8 cellular contexts compared by ENCODE assay signal in the genomic region with DNA sequence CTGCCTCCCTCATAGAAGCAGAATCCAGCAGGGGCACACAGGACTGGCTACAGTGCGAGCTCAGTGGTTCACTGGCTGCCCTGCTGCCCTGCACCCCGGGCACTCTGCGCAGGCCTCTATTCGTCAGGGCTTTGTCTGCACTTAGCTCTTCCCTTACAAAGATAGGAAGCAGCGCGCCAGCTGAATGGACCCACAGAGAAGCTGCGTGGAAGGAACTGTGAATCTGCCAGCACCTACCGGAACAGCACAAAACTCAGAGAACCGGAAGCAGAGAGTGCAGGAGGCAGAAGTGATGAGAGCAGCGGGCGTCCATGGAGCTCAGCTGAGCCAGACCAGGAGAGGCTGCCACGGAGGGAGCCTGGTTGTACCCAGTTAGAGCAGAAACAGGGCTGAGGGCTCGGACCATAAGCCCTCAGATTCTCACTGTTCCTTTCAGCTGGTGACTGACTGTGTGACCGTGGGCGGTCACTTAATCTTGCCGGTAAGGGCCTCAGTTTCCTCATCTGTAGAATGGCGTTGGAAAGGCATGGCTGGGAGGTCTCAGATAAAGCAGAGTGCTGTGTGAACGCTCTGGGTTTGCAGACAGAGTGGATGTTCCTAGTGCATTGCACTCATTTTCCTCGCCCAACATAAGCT. TPM values are rescaled to one million over a fixed set of nuclear protein-coding genes. Genes with fewer than 3 reads are reported as not detected.
DNase-seq lines count a peak whose midpoint lies in the region; ATAC-seq lines count a peak whose summit lies in the region.

No MANE protein-coding gene starts in this region.

- H3K27ac Mint-ChIP-seq in activated CD4-positive, alpha-beta T cell treated with anti-CD3 and anti-CD28 coated beads, Interleukin-2, amount 10 ng/mL, durations not matched to agents 7 days and 5 days, result peak overlapping the region; percentile 85
- peak overlapping the region; percentile 75 for H3K27ac Mint-ChIP-seq in activated CD4-positive, alpha-beta memory T cell treated with anti-CD3 and anti-CD28 coated beads for 36 hours
- peak overlapping the region in 2 of 6 donors; percentile 75 to 88 for H3K27ac Mint-ChIP-seq in immature natural killer cell

- no peaks in the 10 kb centered on the region for H3K9me3 Mint-ChIP-seq in activated CD4-positive, alpha-beta T cell treated with anti-CD3 and anti-CD28 coated beads, Interleukin-2, amount 10 ng/mL, durations not matched to agents 7 days and 5 days
- no peaks in the 10 kb centered on the region for H3K9me3 Mint-ChIP-seq in activated CD4-positive, alpha-beta memory T cell treated with anti-CD3 and anti-CD28 coated beads for 36 hours
- no peaks in the 10 kb centered on the region for H3K9me3 Mint-ChIP-seq in immature natural killer cell

- POLR2A ChIA-PET in activated CD4-positive, alpha-beta T cell treated with anti-CD3 and anti-CD28 coated beads, Interleukin-2, amount 10 ng/mL, durations not matched to agents 7 days and 5 days (lab: Charles Lee), result no interaction called here
- POLR2A ChIA-PET in activated CD4-positive, alpha-beta memory T cell treated with anti-CD3 and anti-CD28 coated beads for 36 hours (lab: Charles Lee), result interaction anchor here (0.7 to 2.7 kb wide), 5 partner anchors 12 to 455 kb away, joined by 3 to 14 read pairs (median 4); partner anchors contain the start of gene SLC66A3

- intact Hi-C loops in activated CD4-positive, alpha-beta memory T cell treated with anti-CD3 and anti-CD28 coated beads for 36 hours (cut with micrococcal nuclease), result loop anchor here (1.0 to 10.0 kb wide), 8 partner anchors 23 to 551 kb away; partner anchors contain the start of genes PDIA6 and SLC66A3

- CTCF ChIA-PET in activated CD4-positive, alpha-beta T cell treated with anti-CD3 and anti-CD28 coated beads, Interleukin-2, amount 10 ng/mL, durations not matched to agents 7 days and 5 days (lab: Charles Lee), result interaction anchor here (0.6 to 5.7 kb wide), 26 partner anchors 8 to 614 kb away, joined by 3 to 58 read pairs (median 4); partner anchors contain the start of genes LPIN1, PDIA6, ROCK2 and SLC66A3
- CTCF ChIA-PET in activated CD4-positive, alpha-beta memory T cell treated with anti-CD3 and anti-CD28 coated beads for 36 hours (lab: Charles Lee), result interaction anchor here (0.6 to 7.2 kb wide), 42 partner anchors 9 to 556 kb away, joined by 3 to 123 read pairs (median 4); partner anchors contain the start of genes PDIA6, ROCK2 and SLC66A3

- peaks cover 12% of the 10 kb centered on the region for H3K27me3 Mint-ChIP-seq in activated CD4-positive, alpha-beta T cell treated with anti-CD3 and anti-CD28 coated beads, Interleukin-2, amount 10 ng/mL, durations not matched to agents 7 days and 5 days
- H3K27me3 Mint-ChIP-seq in activated CD4-positive, alpha-beta memory T cell treated with anti-CD3 and anti-CD28 coated beads for 36 hours, result no peaks in the 10 kb centered on the region
- peaks cover 12 to 14% (median 12%) of the 10 kb centered on the region in 3 donors for H3K27me3 Mint-ChIP-seq in immature natural killer cell (ENCODE audit: low read depth in 3 of 3)

- peak overlapping the region; percentile 61 for H3K4me3 Mint-ChIP-seq in activated CD4-positive, alpha-beta T cell treated with anti-CD3 and anti-CD28 coated beads, Interleukin-2, amount 10 ng/mL, durations not matched to agents 7 days and 5 days
- H3K4me3 Mint-ChIP-seq in activated CD4-positive, alpha-beta memory T cell treated with anti-CD3 and anti-CD28 coated beads for 36 hours, result peak overlapping the region; percentile 65
- H3K4me3 Mint-ChIP-seq in immature natural killer cell, result peak overlapping the region; percentile 86 to 94 (median 88)

- peaks cover 38% of the 10 kb centered on the region for H3K4me1 Mint-ChIP-seq in activated CD4-positive, alpha-beta T cell treated with anti-CD3 and anti-CD28 coated beads, Interleukin-2, amount 10 ng/mL, durations not matched to agents 7 days and 5 days
- H3K4me1 Mint-ChIP-seq in activated CD4-positive, alpha-beta memory T cell treated with anti-CD3 and anti-CD28 coated beads for 36 hours (ENCODE audit: low read depth), result peaks cover 28% of the 10 kb centered on the region
- peaks cover 29 to 36% of the 10 kb centered on the region in 2 donors for H3K4me1 Mint-ChIP-seq in immature natural killer cell

- no peaks in the 10 kb centered on the region for H3K36me3 Mint-ChIP-seq in activated CD4-positive, alpha-beta T cell treated with anti-CD3 and anti-CD28 coated beads, Interleukin-2, amount 10 ng/mL, durations not matched to agents 7 days and 5 days (ENCODE audit: low read depth)
- no peaks in the 10 kb centered on the region for H3K36me3 Mint-ChIP-seq in activated CD4-positive, alpha-beta memory T cell treated with anti-CD3 and anti-CD28 coated beads for 36 hours
- H3K36me3 Mint-ChIP-seq in immature natural killer cell, result no peaks in the 10 kb centered on the region

- no peak for ATAC-seq in HG03520 (IDR thresholded peaks at IDR 0.05; ENCODE audit: unreplicated experiment)

- no peak for DNase-seq in activated CD4-positive, alpha-beta T cell treated with anti-CD3 and anti-CD28 coated beads, Interleukin-2, amount 10 ng/mL, durations not matched to agents 7 days and 5 days
- DNase-seq in activated CD4-positive, alpha-beta T cell treated with anti-CD3 and anti-CD28 coated beads for 48 hours, result no peak
- DNase-seq in activated CD4-positive, alpha-beta memory T cell treated with anti-CD3 and anti-CD28 coated beads for 36 hours, result no peak
- DNase-seq in immature natural killer cell, result no peak
- peak; percentile 46 for DNase-seq in superior temporal gyrus (ENCODE audit: extremely low spot score)
- no peak for DNase-seq in SKM-1 treated with dmso at 0.1 percent for 144 hours (lab: John Stamatoyannopoulos, UW; ENCODE audit: unreplicated experiment)
- DNase-seq in KG1 (lab: John Stamatoyannopoulos, UW), result no peak

RNA-seq across cellular contexts. Expression of gene SLC66A3, which starts 23.1 kb away (rescaled TPM):
- total RNA-seq in activated CD4-positive, alpha-beta T cell treated with anti-CD3 and anti-CD28 coated beads, Interleukin-2, amount 10 ng/mL, durations not matched to agents 7 days and 5 days, result 10 to 100 TPM; 21.6 to 23.4 TPM
- 10 to 100 TPM; 14.4 to 15.9 TPM for total RNA-seq in activated CD4-positive, alpha-beta memory T cell treated with anti-CD3 and anti-CD28 coated beads for 36 hours
- 100 to 1,000 TPM in 1 of 3 donors, 10 to 100 TPM in 2; 78.8 to 191 (median 88.2) TPM for polyA plus RNA-seq in immature natural killer cell
